In genomic region chr22:44247923-44248892, GRCh38 we compare ENCODE assay signal across 1 cellular context.
TF ChIP-seq lines count a peak whose summit lies in the region.

No MANE protein-coding gene starts in this region.

TF ChIP-seq in HepG2, 621 proteins besides CTCF, POLR2A, EP300 and RAD21 (continued from another document):
- no peak for TF ChIP-seq ZKSCAN5 (CRISPR knock-in tag; IDR thresholded peaks at IDR 0.05)
- no peak for TF ChIP-seq ZNF709 (CRISPR knock-in tag; IDR thresholded peaks at IDR 0.05)
- no peak for TF ChIP-seq E2F1 (CRISPR knock-in tag; IDR thresholded peaks at IDR 0.05)
